In the genomic region with DNA sequence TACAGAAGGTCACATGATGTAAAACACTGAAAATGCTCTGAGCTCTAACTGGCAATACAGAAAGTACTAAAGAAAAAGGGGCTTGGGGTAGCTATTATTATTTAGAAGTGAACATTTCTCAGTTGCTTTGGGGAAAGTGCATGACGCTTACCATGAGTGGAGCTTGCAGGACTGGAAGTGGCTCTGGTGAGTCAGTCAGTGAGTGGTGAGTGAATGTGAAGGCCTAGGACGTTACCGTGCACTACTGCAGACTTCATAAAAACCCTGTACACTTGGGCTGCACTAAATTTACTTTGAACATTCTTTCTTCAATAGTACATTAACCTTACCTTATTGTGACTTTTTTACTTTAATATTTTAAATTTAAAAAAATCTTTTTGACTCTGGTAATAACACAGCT, we compare ENCODE assay signal across 17 cellular contexts.
DNase-seq lines count a peak whose midpoint lies in the region; ATAC-seq and TF ChIP-seq lines count a peak whose summit lies in the region.
"Had no signal": no experiment of that assay in that cellular context is flagged by ENCODE, and none has a peak within 500 bp of the region (broad histone marks: within the 10 kb centered on the region; RNA-seq: fewer than 3 reads in every experiment).

No MANE protein-coding gene starts in this region.

- H3K27me3 Mint-ChIP-seq in T-helper 2 cell treated with Interferon-gamma antibody and Interleukin-4, amounts not matched to agents 5 μg/mL and 100 μg/mL, for 36 hours (ENCODE audit: low read depth): no peaks in the 10 kb centered on the region
- H3K27me3 Mint-ChIP-seq: activated naive CD4-positive, alpha-beta T cell treated with anti-CD3 and anti-CD28 coated beads, Interleukin-2, amount 50 U/mL, for 24 hours; natural killer cell treated with Interleukin-12 subunit alpha and Interleukin-12 subunit beta and Interleukin-15 and Interleukin-18, amount 100 ng/mL, for 72 hours had no signal

- H3K27ac ChIP-seq in right atrium auricular region: no peak overlapping the region

- H3K4me1 Mint-ChIP-seq in T-helper 2 cell treated with Interferon-gamma antibody and Interleukin-4, amounts not matched to agents 5 μg/mL and 100 μg/mL, for 36 hours (ENCODE audit: low read depth): peaks cover 37% of the 10 kb centered on the region
- H3K4me1 Mint-ChIP-seq: endodermal cell had no signal

- ATAC-seq in Right ventricle myocardium superior (ENCODE audit: poor library complexity): no peak
- no peak for ATAC-seq in HG02588 (IDR thresholded peaks at IDR 0.05; ENCODE audit: unreplicated experiment)

- H3K27ac Mint-ChIP-seq in T-helper 2 cell treated with Interferon-gamma antibody and Interleukin-4, amounts not matched to agents 5 μg/mL and 100 μg/mL, for 36 hours: no peak overlapping the region
- H3K27ac Mint-ChIP-seq: activated naive CD4-positive, alpha-beta T cell treated with anti-CD3 and anti-CD28 coated beads, Interleukin-2, amount 50 U/mL, for 24 hours; endodermal cell; natural killer cell treated with Interleukin-12 subunit alpha and Interleukin-12 subunit beta and Interleukin-15 and Interleukin-18, amount 100 ng/mL, for 72 hours had no signal

- peaks cover 27% of the 10 kb centered on the region for H3K9me3 Mint-ChIP-seq in T-helper 2 cell treated with Interferon-gamma antibody and Interleukin-4, amounts not matched to agents 5 μg/mL and 100 μg/mL, for 36 hours
- H3K9me3 Mint-ChIP-seq: activated naive CD4-positive, alpha-beta T cell treated with anti-CD3 and anti-CD28 coated beads, Interleukin-2, amount 50 U/mL, for 24 hours; natural killer cell treated with Interleukin-12 subunit alpha and Interleukin-12 subunit beta and Interleukin-15 and Interleukin-18, amount 100 ng/mL, for 72 hours had no signal

- peaks cover 11% of the 10 kb centered on the region for H3K36me3 Mint-ChIP-seq in T-helper 2 cell treated with Interferon-gamma antibody and Interleukin-4, amounts not matched to agents 5 μg/mL and 100 μg/mL, for 36 hours (ENCODE audit: low read depth)

- no peaks in the 10 kb centered on the region for H3K4me1 ChIP-seq in right atrium auricular region
- H3K4me1 ChIP-seq: HAP-1 had no signal

- no peaks in the 10 kb centered on the region for H3K36me3 ChIP-seq in right atrium auricular region
- H3K36me3 ChIP-seq: HAP-1, transverse colon had no signal

- no peak for TF ChIP-seq CTCF in right atrium auricular region (IDR thresholded peaks at IDR 0.05)

- intact Hi-C loops in Right ventricle myocardium superior (cut with DNase I): no loop called here

- H3K9me3 ChIP-seq in right atrium auricular region: no peaks in the 10 kb centered on the region

- H3K4me3 Mint-ChIP-seq in T-helper 2 cell treated with Interferon-gamma antibody and Interleukin-4, amounts not matched to agents 5 μg/mL and 100 μg/mL, for 36 hours: no peak overlapping the region
- H3K4me3 Mint-ChIP-seq: activated naive CD4-positive, alpha-beta T cell treated with anti-CD3 and anti-CD28 coated beads, Interleukin-2, amount 50 U/mL, for 24 hours; endodermal cell; natural killer cell treated with Interleukin-12 subunit alpha and Interleukin-12 subunit beta and Interleukin-15 and Interleukin-18, amount 100 ng/mL, for 72 hours had no signal

- no peaks in the 10 kb centered on the region for H3K27me3 ChIP-seq in right atrium auricular region
- H3K27me3 ChIP-seq: transverse colon had no signal

- H3K4me3 ChIP-seq in right atrium auricular region: no peak overlapping the region
- H3K4me3 ChIP-seq: HAP-1, transverse colon had no signal

- DNase-seq in right atrium auricular region (ENCODE audit: low spot score) (peak; percentile 30), Right ventricle myocardium superior (no peak), fibroblast of peridontal ligament (ENCODE audit: extremely low read depth) (peak; percentile 34), NCI-H2196 treated with DMSO at 0.1 percent for 48 hours (lab: John Stamatoyannopoulos, UW; ENCODE audit: unreplicated experiment) (no peak), anterior cingulate cortex (lab: John Stamatoyannopoulos, UW) (no peak), Kasumi-1 (lab: John Stamatoyannopoulos, UW) (no peak)
- peak; percentile 15 for DNase-seq in T-helper 2 cell treated with Interferon-gamma antibody and Interleukin-4, amounts not matched to agents 5 μg/mL and 100 μg/mL, for 36 hours (ENCODE audit: low spot score)
- DNase-seq: endodermal cell; NCI-H1417; NCI-H2227 treated with DMSO at 0.1 percent for 48 hours; retina; stimulated activated CD4-positive, alpha-beta T cell treated with anti-CD3 and anti-CD28 coated beads, Interleukin-2, amount 100 ng/mL, for 24 hours; transverse colon had no signal

Comparison
In these comparisons a context has a peak if more than half of its experiments do, and no peak if none do; other contexts are left out.
1. DNase-seq: peak in right atrium auricular region (single experiment), T-helper 2 cell treated with Interferon-gamma antibody and Interleukin-4, amounts not matched to agents 5 μg/mL and 100 μg/mL, for 36 hours (single experiment) and fibroblast of peridontal ligament (single experiment); none in Right ventricle myocardium superior (single experiment), NCI-H2196 treated with DMSO at 0.1 percent for 48 hours (single experiment), anterior cingulate cortex (0 of 58) and Kasumi-1 (0 of 2).